In the genomic region with DNA sequence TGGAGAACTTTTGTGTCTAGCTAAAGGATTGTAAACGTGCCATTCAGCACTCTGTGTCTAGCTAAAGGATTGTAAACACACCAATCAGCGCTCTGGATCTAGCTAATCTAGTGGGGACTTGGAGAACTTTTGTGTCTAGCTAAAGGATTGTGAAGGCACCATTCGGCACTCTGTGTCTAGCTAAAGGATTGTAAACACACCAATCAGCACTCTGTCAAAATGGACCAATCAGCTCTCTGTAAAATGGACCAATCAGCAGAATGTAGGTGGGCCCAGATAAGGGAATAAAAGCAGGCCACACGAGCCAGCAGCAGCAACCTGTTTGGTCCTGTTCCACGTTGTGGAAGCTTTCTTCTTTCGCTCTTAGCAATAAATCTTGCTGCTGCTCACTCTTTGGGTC, we compare ENCODE assay signal across 1 cellular context.
TF ChIP-seq lines count a peak whose summit lies in the region.

No MANE protein-coding gene starts in this region.

TF ChIP-seq in HepG2, 621 proteins besides CTCF, POLR2A, EP300 and RAD21:
- TF ChIP-seq NFYB (CRISPR knock-in tag; IDR thresholded peaks at IDR 0.05) (peak; percentile 42; the same call in 1 of the 2 replicates), NFYC (CRISPR knock-in tag; IDR thresholded peaks at IDR 0.05) (peak; percentile 58; the same call in 1 of the 2 replicates), MAFK (conservative IDR thresholded peaks at IDR 0.05 in 1 of 2, IDR thresholded peaks at IDR 0.05 in 1 of 2; ENCODE audit: low read length in 2 of 2) (peak in 1 of 2 experiments; percentile 8; a peak in 1 of 4 replicates)
